Comparison of ENCODE assay signal across 8 cellular contexts in the genomic region with DNA sequence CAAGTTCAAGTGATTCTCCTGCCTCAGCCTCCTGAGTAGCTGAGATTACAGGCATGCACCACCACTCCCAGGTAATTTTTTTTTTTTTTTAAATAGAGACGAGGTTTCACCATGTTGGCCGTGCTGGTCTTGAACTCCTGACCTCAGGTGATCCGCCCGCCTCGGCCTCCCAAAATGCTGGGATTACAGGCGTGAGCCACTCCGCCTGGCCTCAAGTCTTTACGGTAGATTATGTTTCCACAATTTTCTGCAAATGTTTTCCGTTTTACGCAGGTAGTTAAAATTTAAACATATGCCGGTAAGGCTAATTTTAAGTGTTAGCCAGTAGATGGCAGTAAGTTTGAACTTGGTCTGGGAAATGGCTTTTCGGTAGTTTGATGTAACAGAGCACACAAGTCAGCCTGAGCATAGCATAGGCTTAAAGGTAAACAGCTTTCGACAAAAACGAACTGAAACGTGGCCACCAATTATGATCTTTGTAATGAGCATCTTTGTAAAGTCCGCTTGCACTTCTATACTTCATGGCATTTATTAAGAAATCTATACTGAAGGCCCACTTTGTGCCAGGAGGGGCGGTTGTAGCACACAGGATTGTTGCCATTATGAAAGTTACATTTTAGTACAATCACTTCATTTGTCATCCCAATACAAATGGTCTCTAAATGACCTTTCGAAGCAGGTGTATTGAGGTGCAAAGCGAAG. TPM values are rescaled to one million over a fixed set of nuclear protein-coding genes. Genes with fewer than 3 reads are reported as not detected.
A peak's percentile ranks its signal among the peaks of the same experiment; 100 is the strongest.
DNase-seq lines count a peak whose midpoint lies in the region; ATAC-seq, FAIRE-seq and TF ChIP-seq lines count a peak whose summit lies in the region.

No MANE protein-coding gene starts in this region.

- peaks cover 4% of the 10 kb centered on the region for H3K9me3 ChIP-seq in K562 (replicated peaks; ENCODE audit: control insufficient read depth, insufficient read depth, low read depth, low read length)
- H3K9me3 ChIP-seq in testis = no peaks in the 10 kb centered on the region

- WGBS in K562 (ENCODE audit: insufficient coverage, low coverage, missing lambda C conversion rate) = 7% methylated on average over 18 of the region's 19 CpGs
- WGBS in testis, 2 donors = 49 to 57% methylated on average over 19 of the region's 19 CpGs

- peak; percentile 82 for ATAC-seq in HG02885 (IDR thresholded peaks at IDR 0.05; ENCODE audit: poor library complexity, unreplicated experiment)
- ATAC-seq in K562 = peak; percentile 84
- no peak for ATAC-seq in HG03139 (IDR thresholded peaks at IDR 0.05; ENCODE audit: unreplicated experiment)

- no peak overlapping the region; the same call in 1 of the 2 replicates for H3K4me2 ChIP-seq in K562 (ENCODE audit: insufficient read depth, low read length)

- H3K79me2 ChIP-seq in K562 (ENCODE audit: control insufficient read depth, insufficient read depth, low read length) = no peaks in the 10 kb centered on the region

- no peak overlapping the region for H3K27ac ChIP-seq in K562 (ENCODE audit: extremely low read depth, low read depth, low read length)
- no peak overlapping the region for H3K27ac ChIP-seq in testis

- peak overlapping the region; percentile 52; the same call in 1 of the 2 replicates for H2AFZ ChIP-seq in K562 (ENCODE audit: low read depth, low read length)

- H3K4me3 ChIP-seq in K562 = no peak overlapping the region
- H3K4me3 ChIP-seq in testis = no peak overlapping the region

- DNase-seq in ACHN (peak; percentile 60), GM04504 (ENCODE audit: low read depth) (peak; percentile 35), NCI-H526 treated with DMSO at 0.1 percent for 48 hours (lab: John Stamatoyannopoulos, UW) (peak; percentile 29), K562 (ENCODE audit: extremely low read depth in 1 of 4, low spot score in 3 of 4) (peak; percentile 40 to 53 (median 48)), iris pigment epithelial cell (ENCODE audit: low read depth) (peak; percentile 80), testis (no peak)

- intact Hi-C loops in K562 (cut with micrococcal nuclease) (loop anchor here (1.0 to 10.0 kb wide), 3 partner anchors 261 to 553 kb away; a partner anchor contains a TSS), testis (cut with DNase I; ENCODE audit: low total_unique reads) (no loop called here)

- TF ChIP-seq RAD21 in K562 (CRISPR knock-in tag; conservative IDR thresholded peaks at IDR 0.05 in 1 of 2, IDR thresholded peaks at IDR 0.05 in 1 of 2) = peak; percentile 77 to 81

- CTCF ChIA-PET in K562 (lab: Yijun Ruan, JAX; ENCODE audit: low intra/inter-chr PET ratio) = interaction anchor here (0.6 to 2.7 kb wide), 3 partner anchors 11 to 552 kb away, joined by 4 to 11 read pairs (median 5); no protein-coding TSS in a partner anchor

- in situ Hi-C loops in ACHN (cut with HindIII; ENCODE audit: low pct_ligation_motif_present, low pct_unique_long_range_greater_than_20kb, low sequenced_read_pairs) (no loop called here), K562 (cut with MboI) (loop anchor here (10.0 kb wide), 1 partner anchor 556 kb away; no protein-coding TSS in a partner anchor)

- peak; percentile 94 for FAIRE-seq in K562 (lab: Jason Lieb, UNC)

- H3K4me1 ChIP-seq in K562 (replicated peaks in 1 of 2; ENCODE audit: control insufficient read depth in 2 of 2, insufficient read depth in 2 of 2, low read length in 2 of 2) (no peaks in the 10 kb centered on the region), testis (no peaks in the 10 kb centered on the region)

- peak overlapping the region in 1 of 2 experiments; percentile 67; a peak in 1 of 4 replicates for H3K9ac ChIP-seq in K562 (ENCODE audit: insufficient read depth in 1 of 2, low read depth in 2 of 2, low read length in 2 of 2)

- TF ChIP-seq CTCF in K562 (IDR thresholded peaks at IDR 0.05 in 2 of 3, conservative IDR thresholded peaks at IDR 0.05 in 1 of 3; ENCODE audit: insufficient read depth in 2 of 3, low read depth in 1 of 3, low read length in 3 of 3) = peak; percentile 38 to 68 (median 61); a peak in 5 of 6 replicates
- peak in 2 of 3 experiments; percentile 27 to 48 for TF ChIP-seq CTCF in testis (IDR thresholded peaks at IDR 0.05)

- H3K27me3 ChIP-seq in K562 (ENCODE audit: control insufficient read depth in 2 of 2, insufficient read depth in 2 of 2, low read length in 2 of 2) = peaks cover 4 to 16% of the 10 kb centered on the region in 2 experiments; a peak in 4 of 5 replicates
- no peaks in the 10 kb centered on the region for H3K27me3 ChIP-seq in testis

- TF ChIP-seq POLR2A in K562 (conservative IDR thresholded peaks at IDR 0.05) (no peak), testis (IDR thresholded peaks at IDR 0.05) (no peak)

- POLR2A ChIA-PET in K562 (lab: Yijun Ruan, JAX) = interaction anchor here (0.8 to 0.9 kb wide), 2 partner anchors 176 to 192 kb away, joined by 3 read pairs; no protein-coding TSS in a partner anchor

- TF ChIP-seq EP300 in K562 (IDR thresholded peaks at IDR 0.05; ENCODE audit: low read length) = no peak

- H3K36me3 ChIP-seq in K562 (ENCODE audit: control insufficient read depth, insufficient read depth, low read length) (no peaks in the 10 kb centered on the region), testis (ENCODE audit: low read depth, missing control alignments) (no peaks in the 10 kb centered on the region)

- BruUV-seq in K562 (replicated peaks; lab: Mats Ljungman, UMichigan) = no TSS peak

- H3K9me1 ChIP-seq in K562 (ENCODE audit: control insufficient read depth, insufficient read depth, low read length) = no peaks in the 10 kb centered on the region

- H4K20me1 ChIP-seq in K562 (replicated peaks; ENCODE audit: control insufficient read depth, insufficient read depth, low read length) = no peaks in the 10 kb centered on the region

TF ChIP-seq in K562, 482 proteins besides CTCF, POLR2A, EP300 and RAD21 (continues in another document):
- no peak for TF ChIP-seq DMBX1 (CRISPR knock-in tag; IDR thresholded peaks at IDR 0.05; ENCODE audit: borderline replicate concordance)
- TF ChIP-seq, protein P1, sequence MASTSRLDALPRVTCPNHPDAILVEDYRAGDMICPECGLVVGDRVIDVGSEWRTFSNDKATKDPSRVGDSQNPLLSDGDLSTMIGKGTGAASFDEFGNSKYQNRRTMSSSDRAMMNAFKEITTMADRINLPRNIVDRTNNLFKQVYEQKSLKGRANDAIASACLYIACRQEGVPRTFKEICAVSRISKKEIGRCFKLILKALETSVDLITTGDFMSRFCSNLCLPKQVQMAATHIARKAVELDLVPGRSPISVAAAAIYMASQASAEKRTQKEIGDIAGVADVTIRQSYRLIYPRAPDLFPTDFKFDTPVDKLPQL (IDR thresholded peaks at IDR 0.05; ENCODE audit: extremely low read depth, insufficient read length) = no peak
- TF ChIP-seq CXXC5 (CRISPR knock-in tag; IDR thresholded peaks at IDR 0.05) = 0 out of 2 replicates have a peak, but pooled peaks have one; percentile 19
- no peak for TF ChIP-seq SRF (CRISPR knock-in tag; IDR thresholded peaks at IDR 0.05)
- no peak for TF ChIP-seq SIN3A (IDR thresholded peaks at IDR 0.05; ENCODE audit: borderline replicate concordance in 2 of 2, control insufficient read depth in 1 of 2, low read depth in 2 of 2, low read length in 2 of 2)
- TF ChIP-seq POLR2H (tag; IDR thresholded peaks at IDR 0.05; ENCODE audit: low read depth) = no peak
- TF ChIP-seq, protein P2, sequence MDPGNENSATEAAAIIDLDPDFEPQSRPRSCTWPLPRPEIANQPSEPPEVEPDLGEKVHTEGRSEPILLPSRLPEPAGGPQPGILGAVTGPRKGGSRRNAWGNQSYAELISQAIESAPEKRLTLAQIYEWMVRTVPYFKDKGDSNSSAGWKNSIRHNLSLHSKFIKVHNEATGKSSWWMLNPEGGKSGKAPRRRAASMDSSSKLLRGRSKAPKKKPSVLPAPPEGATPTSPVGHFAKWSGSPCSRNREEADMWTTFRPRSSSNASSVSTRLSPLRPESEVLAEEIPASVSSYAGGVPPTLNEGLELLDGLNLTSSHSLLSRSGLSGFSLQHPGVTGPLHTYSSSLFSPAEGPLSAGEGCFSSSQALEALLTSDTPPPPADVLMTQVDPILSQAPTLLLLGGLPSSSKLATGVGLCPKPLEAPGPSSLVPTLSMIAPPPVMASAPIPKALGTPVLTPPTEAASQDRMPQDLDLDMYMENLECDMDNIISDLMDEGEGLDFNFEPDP (CRISPR knock-in tag; IDR thresholded peaks at IDR 0.05) = no peak
- TF ChIP-seq ZNF197 (CRISPR knock-in tag; IDR thresholded peaks at IDR 0.05; ENCODE audit: low read depth) = no peak
- no peak for TF ChIP-seq RBM22 (IDR thresholded peaks at IDR 0.05; ENCODE audit: low read depth, low read length, poor library complexity, severe bottlenecking)
- no peak for TF ChIP-seq KDM2B (CRISPR knock-in tag; IDR thresholded peaks at IDR 0.05)
- peak; percentile 23; the same call in 1 of the 2 replicates for TF ChIP-seq SMC3 (conservative IDR thresholded peaks at IDR 0.05; ENCODE audit: insufficient read depth, low read depth, low read length)
- no peak for TF ChIP-seq MTA3 (IDR thresholded peaks at IDR 0.05; ENCODE audit: borderline replicate concordance)
- no peak for TF ChIP-seq MECOM (CRISPR knock-in tag; IDR thresholded peaks at IDR 0.05)

RNA-seq across cellular contexts. Expression of a gene that starts 31.1 kb away (rescaled TPM):
- not detected in 2 replicates for total RNA-seq in K562 (2011; cell fraction: chromatin; rRNA removed; ENCODE audit: low replicate concordance)
- not detected in 2 replicates for total RNA-seq in K562 (2011; cell fraction: nucleolus; rRNA removed)
- total RNA-seq in K562 (2011; cell fraction: nucleoplasm; rRNA removed) = not detected in 2 replicates
- total RNA-seq in K562 (2014; rRNA removed) (not detected in 2 replicates), K562 (2014; rRNA removed; fragmentation: Illumina TruSeq; extraction: Trizol) (not detected in 2 replicates), K562 (2015; rRNA removed; fragmentation: Illumina TruSeq; extraction: Trizol) (not detected in 2 replicates), K562 (2021) (not detected in 2 replicates), testis (under 1 TPM in 1 of 2 donors, not detected in 1; 0.56 TPM)
- polyA plus RNA-seq in K562 (2011; rRNA removed) (not detected in 2 replicates), K562 (2014; fragmentation: Illumina TruSeq; extraction: Trizol) (not detected in 2 replicates), K562 (2014; fragmentation: Nextera tagmentation; extraction: Ambion mirVana) (not detected), K562 (2014; rRNA removed) (not detected in 2 replicates), testis (ENCODE audit: insufficient read depth, low read depth, low replicate concordance) (not detected)
- not detected in 2 replicates for polyA plus RNA-seq in K562 (2011; cell fraction: cytosol; rRNA removed)
- polyA plus RNA-seq in K562 (2011; cell fraction: nucleus; rRNA removed) = not detected in 2 replicates
- not detected in 2 replicates for polyA plus RNA-seq in K562 (2012)
- polyA minus RNA-seq in K562 (2011; rRNA and poly(A)+ RNA removed) = not detected in 2 replicates
- not detected in 2 replicates for polyA minus RNA-seq in K562 (2011; cell fraction: cytosol; rRNA and poly(A)+ RNA removed)
- not detected in 2 replicates for polyA minus RNA-seq in K562 (2011; cell fraction: nucleus; rRNA and poly(A)+ RNA removed)
